In genomic region chr4:151806511-151806927, GRCh38 we compare ENCODE assay signal across 11 cellular contexts. TPM values are rescaled to one million over a fixed set of nuclear protein-coding genes. Genes with fewer than 3 reads are reported as not detected.
DNase-seq lines count a peak whose midpoint lies in the region; ATAC-seq and TF ChIP-seq lines count a peak whose summit lies in the region.
"Had no signal": no experiment of that assay in that cellular context is flagged by ENCODE, and none has a peak within 500 bp of the region (broad histone marks: within the 10 kb centered on the region; RNA-seq: fewer than 3 reads in every experiment).

No MANE protein-coding gene starts in this region.

- peak overlapping the region in 2 of 5 donors; percentile 3 to 30 for H3K27ac ChIP-seq in adrenal gland
- peak overlapping the region; percentile 60 to 92 (median 85) for H3K27ac ChIP-seq in heart right ventricle

- H3K4me1 ChIP-seq in adrenal gland (replicated peaks in 1 of 2): peaks cover 0 to 9% of the 10 kb centered on the region in 2 donors
- peaks cover 0 to 17% (median 2%) of the 10 kb centered on the region in 9 donors for H3K4me1 ChIP-seq in heart right ventricle
- H3K4me1 ChIP-seq in skeletal muscle satellite cell (ENCODE audit: control insufficient read depth, insufficient read depth, low read length): peaks cover 23% of the 10 kb centered on the region

- peak overlapping the region; percentile 64 for H3K9ac ChIP-seq in skeletal muscle satellite cell (ENCODE audit: low read depth, low read length)

- H3K36me3 ChIP-seq in adrenal gland (replicated peaks in 1 of 2): no peaks in the 10 kb centered on the region
- H3K36me3 ChIP-seq in heart right ventricle: no peaks in the 10 kb centered on the region
- H3K36me3 ChIP-seq in skeletal muscle satellite cell (ENCODE audit: insufficient read depth, low read length): no peaks in the 10 kb centered on the region

- no peak for TF ChIP-seq POLR2A in adrenal gland (IDR thresholded peaks at IDR 0.05)

- peak; percentile 67 to 89 (median 75) for ATAC-seq in heart right ventricle
- ATAC-seq in HG02623 (IDR thresholded peaks at IDR 0.05; ENCODE audit: unreplicated experiment): no peak
- no peak for ATAC-seq in HG03045 (IDR thresholded peaks at IDR 0.05; ENCODE audit: unreplicated experiment)

- intact Hi-C loops in adrenal gland (cut with DNase I) (no loop called here), heart right ventricle (cut with DNase I) (loop anchor here in 6 of 10 donors (1.0 to 10.0 kb wide), 10 partner anchors 25 to 578 kb away; no protein-coding TSS in a partner anchor)

- H3K4me3 ChIP-seq in adrenal gland: no peak overlapping the region
- H3K4me3 ChIP-seq in heart right ventricle: no peak overlapping the region
- H3K4me3 ChIP-seq in skeletal muscle satellite cell (ENCODE audit: low read length): no peak overlapping the region

- DNase-seq in GM03348 (ENCODE audit: low spot score) (peak; percentile 86), adrenal gland (peak; percentile 44 to 75 (median 59)), heart right ventricle (peak in 1 of 2 donors; percentile 53), cerebellar cortex (ENCODE audit: low spot score) (no peak)
- no peak for DNase-seq in stimulated activated CD4-positive, alpha-beta T cell treated with anti-CD3 and anti-CD28 coated beads, Interleukin-4, amount 100 ng/mL, for 24 hours
- DNase-seq: activated CD4-positive, alpha-beta T cell treated with anti-CD3 and anti-CD28 coated beads, Interleukin-2, amount 10 ng/mL, durations not matched to agents 7 days and 5 days; DMS79 treated with DMSO at 0.1 percent for 48 hours; NCI-H2029 treated with DMSO at 0.1 percent for 48 hours had no signal

- peak overlapping the region; percentile 28 for H3K4me2 ChIP-seq in skeletal muscle satellite cell (ENCODE audit: low read length)

- H3K27me3 ChIP-seq in adrenal gland: no peaks in the 10 kb centered on the region
- H3K27me3 ChIP-seq in heart right ventricle: no peaks in the 10 kb centered on the region
- no peaks in the 10 kb centered on the region for H3K27me3 ChIP-seq in skeletal muscle satellite cell (ENCODE audit: control insufficient read depth, insufficient read depth, low read length)

- H3K9me3 ChIP-seq in adrenal gland (replicated peaks in 1 of 3) (no peaks in the 10 kb centered on the region), heart right ventricle (peaks cover 0 to 18% (median 0%) of the 10 kb centered on the region in 11 donors), skeletal muscle satellite cell (replicated peaks; ENCODE audit: low read length) (no peaks in the 10 kb centered on the region)

- WGBS in adrenal gland, 4 donors: 25 to 36% (median 30%) methylated on average over 6 of the region's 6 CpGs
- WGBS in heart right ventricle, 2 donors: 16 to 34% methylated on average over 6 of the region's 6 CpGs

- TF ChIP-seq CTCF in adrenal gland (IDR thresholded peaks at IDR 0.05) (no peak), heart right ventricle (IDR thresholded peaks at IDR 0.05) (no peak)

RNA-seq across cellular contexts. Expression of gene GATB, which starts 45.7 kb away (rescaled TPM):
- 10 to 100 TPM; 17.2 to 47.3 (median 35.4) TPM for total RNA-seq in adrenal gland
- polyA plus RNA-seq in adrenal gland: 10 to 100 TPM; 29.4 to 59.8 (median 37.9) TPM
- 100 to 1,000 TPM in 2 of 10 donors, 10 to 100 TPM in 8; 79.0 to 122 (median 88.5) TPM for total RNA-seq in heart right ventricle
- polyA plus RNA-seq in heart right ventricle: 100 to 1,000 TPM in 1 of 2 donors, 10 to 100 TPM in 1; 39.1 to 168 TPM
- 15.9 and 20.5 TPM in 2 replicates for total RNA-seq in skeletal muscle satellite cell (2012; rRNA removed)

Comparison
In these comparisons a context has a peak if more than half of its experiments do, and no peak if none do; other contexts are left out.
1. DNase-seq: peak in GM03348 (single experiment) and adrenal gland (7 of 7); none in stimulated activated CD4-positive, alpha-beta T cell treated with anti-CD3 and anti-CD28 coated beads, Interleukin-4, amount 100 ng/mL, for 24 hours (single experiment) and cerebellar cortex (single experiment).
2. ATAC-seq: peak in heart right ventricle (8 of 8); none in HG02623 (single experiment) and HG03045 (single experiment).
3. intact Hi-C loops: an anchor here in heart right ventricle (1.0 to 10.0 kb wide); none called in adrenal gland.